8 cellular contexts compared by ENCODE assay signal in genomic region chr12:1594295-1595025, GRCh38. TPM values are rescaled to one million over a fixed set of nuclear protein-coding genes. Genes with fewer than 3 reads are reported as not detected.
DNase-seq lines count a peak whose midpoint lies in the region; ATAC-seq and TF ChIP-seq lines count a peak whose summit lies in the region.

TSS of gene FBXL14 (minus strand) at chr12:1594581. CDS start at chr12:1594066, 515 bp downstream.

- H3K36me3 ChIP-seq in SU-DHL-6 (ENCODE audit: low read length) (no peaks in the 10 kb centered on the region; the same call in 1 of the 2 replicates), parathyroid adenoma (ENCODE audit: control insufficient read depth, insufficient read depth, low read length) (no peaks in the 10 kb centered on the region), tibial artery (no peaks in the 10 kb centered on the region)

- H3K27me3 ChIP-seq in SU-DHL-6 (ENCODE audit: low read length) (no peaks in the 10 kb centered on the region), parathyroid adenoma (ENCODE audit: control insufficient read depth, insufficient read depth, low read length) (no peaks in the 10 kb centered on the region), tibial artery (no peaks in the 10 kb centered on the region)

- peak within 1 kb of the TSS; percentile 92 for H3K27ac Mint-ChIP-seq in activated naive CD8-positive, alpha-beta T cell treated with anti-CD3 and anti-CD28 coated beads for 36 hours

- CTCF ChIA-PET in GM10248 (lab: Yijun Ruan, JAX), result interaction anchor here (0.8 to 3.8 kb wide), 5 partner anchors 11 to 477 kb away, joined by 3 to 29 read pairs (median 4); no protein-coding TSS in a partner anchor

- H3K4me3 ChIP-seq in HFF-Myc (replicated peaks; ENCODE audit: low read depth, low read length) (peak within 1 kb of the TSS; percentile 73), NB4 (ENCODE audit: low read depth, low read length) (peak within 1 kb of the TSS; percentile 76), SU-DHL-6 (ENCODE audit: insufficient read depth, low read length, poor library complexity, severe bottlenecking) (peak within 1 kb of the TSS; percentile 56), parathyroid adenoma (ENCODE audit: low read depth, low read length) (peak within 1 kb of the TSS; percentile 76), tibial artery (peak within 1 kb of the TSS; percentile 84 to 96)

- H3K79me2 ChIP-seq in SU-DHL-6 (ENCODE audit: insufficient read depth, low read length), result peaks cover 19% of the 10 kb centered on the region
- H3K79me2 ChIP-seq in parathyroid adenoma, result peaks cover 28% of the 10 kb centered on the region

- TF ChIP-seq CTCF in GM10248 (IDR thresholded peaks at IDR 0.05; ENCODE audit: control extremely low read depth, extremely low read depth, low read depth, missing control alignments) (peak; percentile 7), HFF-Myc (IDR thresholded peaks at IDR 0.05; ENCODE audit: low read depth, low read length, missing control alignments) (no peak), NB4 (IDR thresholded peaks at IDR 0.05; ENCODE audit: low read depth, low read length) (no peak), SU-DHL-6 (IDR thresholded peaks at IDR 0.05; ENCODE audit: insufficient read depth, low read length, poor library complexity, severe bottlenecking) (no peak), parathyroid adenoma (IDR thresholded peaks at IDR 0.05) (no peak), tibial artery (IDR thresholded peaks at IDR 0.05) (peak in 1 of 2 experiments; percentile 9)

- H2AFZ ChIP-seq in SU-DHL-6 (ENCODE audit: low read depth, low read length, severe bottlenecking) (peak within 1 kb of the TSS; percentile 73), parathyroid adenoma (peak within 1 kb of the TSS; percentile 90)

- no peaks in the 10 kb centered on the region for H3K27me3 Mint-ChIP-seq in activated naive CD8-positive, alpha-beta T cell treated with anti-CD3 and anti-CD28 coated beads for 36 hours

- peaks cover 35% of the 10 kb centered on the region for H3K4me1 Mint-ChIP-seq in activated naive CD8-positive, alpha-beta T cell treated with anti-CD3 and anti-CD28 coated beads for 36 hours

- peaks cover 20% of the 10 kb centered on the region for H3K36me3 Mint-ChIP-seq in activated naive CD8-positive, alpha-beta T cell treated with anti-CD3 and anti-CD28 coated beads for 36 hours

- H3K9me3 Mint-ChIP-seq in activated naive CD8-positive, alpha-beta T cell treated with anti-CD3 and anti-CD28 coated beads for 36 hours, result peaks cover 3% of the 10 kb centered on the region

- H3K4me1 ChIP-seq in parathyroid adenoma, result peaks cover 25% of the 10 kb centered on the region
- peaks cover 0 to 49% (median 27%) of the 10 kb centered on the region in 4 donors for H3K4me1 ChIP-seq in tibial artery

- ATAC-seq in Right ventricle myocardium inferior, result peak; percentile 82

- POLR2A ChIA-PET in GM10248 (lab: Yijun Ruan, JAX), result no interaction called here

- H3K9ac ChIP-seq in SU-DHL-6 (ENCODE audit: low read length) (peak within 1 kb of the TSS; percentile 60), parathyroid adenoma (peak within 1 kb of the TSS; percentile 51)

- H3K9me2 ChIP-seq in SU-DHL-6 (replicated peaks; ENCODE audit: insufficient read depth, low read length), result no peaks in the 10 kb centered on the region

- H3K4me3 Mint-ChIP-seq in activated naive CD8-positive, alpha-beta T cell treated with anti-CD3 and anti-CD28 coated beads for 36 hours, result peak within 1 kb of the TSS; percentile 92

- intact Hi-C loops in Right ventricle myocardium inferior (cut with DNase I), result loop anchor here (5.0 kb wide), 1 partner anchor 602 kb away; the partner anchor contains the start of gene ERC1
- intact Hi-C loops in tibial artery (cut with DNase I; ENCODE audit: low total_unique reads), result loop anchor here (10.0 kb wide), 2 partner anchors 600 to 1030 kb away; partner anchors contain the start of gene ERC1

- peaks cover 16% of the 10 kb centered on the region for H3F3A ChIP-seq in SU-DHL-6 (ENCODE audit: insufficient read depth)

- TF ChIP-seq POLR2A in NB4 (IDR thresholded peaks at IDR 0.05; ENCODE audit: extremely low read depth, insufficient read length), result peak; percentile 32

- H3K4me2 ChIP-seq in SU-DHL-6 (ENCODE audit: low read depth, low read length, poor library complexity, severe bottlenecking), result peak within 1 kb of the TSS; percentile 99
- peak within 1 kb of the TSS; percentile 88 for H3K4me2 ChIP-seq in parathyroid adenoma (ENCODE audit: low read length)

- peak within 1 kb of the TSS; percentile 66 for H3K27ac ChIP-seq in SU-DHL-6 (ENCODE audit: low read depth, low read length)
- peak within 1 kb of the TSS; percentile 94 for H3K27ac ChIP-seq in parathyroid adenoma
- peak within 1 kb of the TSS; percentile 89 to 93 for H3K27ac ChIP-seq in tibial artery

- no peaks in the 10 kb centered on the region for H3K9me3 ChIP-seq in SU-DHL-6 (ENCODE audit: insufficient read depth, low read length)
- H3K9me3 ChIP-seq in parathyroid adenoma (ENCODE audit: control insufficient read depth, low read length), result no peaks in the 10 kb centered on the region
- no peaks in the 10 kb centered on the region for H3K9me3 ChIP-seq in tibial artery

- peak; percentile 85 for DNase-seq in GM10248 (ENCODE audit: extremely low spot score)
- DNase-seq in HFF-Myc (ENCODE audit: extremely low read depth, low read depth), result no peak
- DNase-seq in NB4 (ENCODE audit: low read depth), result peak; percentile 92
- peak; percentile 93 for DNase-seq in activated naive CD8-positive, alpha-beta T cell treated with anti-CD3 and anti-CD28 coated beads for 36 hours
- peak; percentile 96 for DNase-seq in Right ventricle myocardium inferior (ENCODE audit: missing footprints)
- DNase-seq in tibial artery, result peak; percentile 87 to 93

- peaks cover 24% of the 10 kb centered on the region for H4K20me1 ChIP-seq in SU-DHL-6 (ENCODE audit: low read depth, low read length)

RNA-seq across cellular contexts. Expression of gene FBXL14, which starts in this region (rescaled TPM):
- 10 to 100 TPM; 18.4 to 18.8 TPM for total RNA-seq in activated naive CD8-positive, alpha-beta T cell treated with anti-CD3 and anti-CD28 coated beads for 36 hours
- 6.2 TPM for total RNA-seq in Right ventricle myocardium inferior
